1 cellular context compared by ENCODE assay signal in genomic region chr2:37376421-37377186, GRCh38.
A peak's percentile ranks its signal among the peaks of the same experiment; 100 is the strongest.
TF ChIP-seq lines count a peak whose summit lies in the region.

No MANE protein-coding gene starts in this region.

TF ChIP-seq in HEK293, 187 proteins besides CTCF, POLR2A, EP300 and RAD21 (continued from another document and continues in another):
- TF ChIP-seq PRDM2 (tag by site-specific recombination; IDR thresholded peaks at IDR 0.05; ENCODE audit: borderline replicate concordance), result no peak
- TF ChIP-seq ZNF654 (tag by site-specific recombination; IDR thresholded peaks at IDR 0.05; ENCODE audit: low read depth), result 0 out of 2 replicates have a peak, but pooled peaks have one; percentile 8
- no peak for TF ChIP-seq ZNF785 (tag by site-specific recombination; IDR thresholded peaks at IDR 0.05)
- TF ChIP-seq OSR2 (tag by site-specific recombination; IDR thresholded peaks at IDR 0.05), result peak; percentile 72
- TF ChIP-seq ZNF169 (tag by site-specific recombination; IDR thresholded peaks at IDR 0.05), result no peak
- TF ChIP-seq ZNF423 (tag by site-specific recombination; IDR thresholded peaks at IDR 0.05), result 0 out of 2 replicates have a peak, but pooled peaks have one; percentile 21
- no peak for TF ChIP-seq KLF9 (tag by site-specific recombination; IDR thresholded peaks at IDR 0.05; ENCODE audit: low read depth)
- TF ChIP-seq ZNF639 (tag by site-specific recombination; IDR thresholded peaks at IDR 0.05), result peak; percentile 91
- TF ChIP-seq KLF1 (tag by site-specific recombination; IDR thresholded peaks at IDR 0.05), result no peak
- peak; percentile 90 for TF ChIP-seq ZBTB17 (tag by site-specific recombination; IDR thresholded peaks at IDR 0.05)
- no peak for TF ChIP-seq ZNF747 (tag by site-specific recombination; IDR thresholded peaks at IDR 0.05)
- TF ChIP-seq ZSCAN4 (tag by site-specific recombination; IDR thresholded peaks at IDR 0.05), result peak; percentile 76
- peak; percentile 81 for TF ChIP-seq ZBTB48 (tag by site-specific recombination; IDR thresholded peaks at IDR 0.05)
- peak; percentile 75 for TF ChIP-seq KLF10 (tag by site-specific recombination; IDR thresholded peaks at IDR 0.05)
- no peak for TF ChIP-seq ZNF510 (tag by site-specific recombination; IDR thresholded peaks at IDR 0.05; ENCODE audit: insufficient replicate concordance)
- TF ChIP-seq ZNF221 (tag by site-specific recombination; IDR thresholded peaks at IDR 0.05; ENCODE audit: borderline replicate concordance), result no peak
- peak; percentile 93 for TF ChIP-seq PRDM6 (tag by site-specific recombination; IDR thresholded peaks at IDR 0.05)
- no peak for TF ChIP-seq ZNF292 (tag by site-specific recombination; IDR thresholded peaks at IDR 0.05; ENCODE audit: borderline replicate concordance, low read depth)
- no peak for TF ChIP-seq HOXA7 (CRISPR knock-in tag; IDR thresholded peaks at IDR 0.05; ENCODE audit: borderline replicate concordance)
- peak; percentile 98 for TF ChIP-seq ZNF366 (tag by site-specific recombination; conservative IDR thresholded peaks at IDR 0.05)
- TF ChIP-seq ZNF664 (tag by site-specific recombination; IDR thresholded peaks at IDR 0.05), result peak; percentile 60; the same call in 1 of the 2 replicates
- no peak for TF ChIP-seq ZNF776 (tag by site-specific recombination; IDR thresholded peaks at IDR 0.05; ENCODE audit: borderline replicate concordance)
- no peak for TF ChIP-seq ZSCAN16 (tag by site-specific recombination; IDR thresholded peaks at IDR 0.05)
- TF ChIP-seq ZNF426 (tag by site-specific recombination; IDR thresholded peaks at IDR 0.05), result no peak
- TF ChIP-seq ZNF792 (tag by site-specific recombination; IDR thresholded peaks at IDR 0.05), result no peak
- TF ChIP-seq HOXC10 (CRISPR knock-in tag; IDR thresholded peaks at IDR 0.05), result 0 out of 2 replicates have a peak, but pooled peaks have one; percentile 41
- no peak for TF ChIP-seq ZNF140 (tag by site-specific recombination; IDR thresholded peaks at IDR 0.05)
- peak; percentile 78 for TF ChIP-seq ZNF394 (tag by site-specific recombination; IDR thresholded peaks at IDR 0.05; ENCODE audit: borderline replicate concordance)
- TF ChIP-seq ZNF354C (tag by site-specific recombination; IDR thresholded peaks at IDR 0.05; ENCODE audit: borderline replicate concordance, low read depth), result no peak
- TF ChIP-seq ZNF596 (tag by site-specific recombination; IDR thresholded peaks at IDR 0.05), result no peak
- TF ChIP-seq BCL11A (tag by site-specific recombination; IDR thresholded peaks at IDR 0.05; ENCODE audit: low read depth), result peak; percentile 91
- no peak for TF ChIP-seq ZNF302 (tag by site-specific recombination; IDR thresholded peaks at IDR 0.05; ENCODE audit: low read depth)
- TF ChIP-seq ZNF549 (tag by site-specific recombination; IDR thresholded peaks at IDR 0.05), result no peak
- no peak for TF ChIP-seq ZNF174 (tag by site-specific recombination; IDR thresholded peaks at IDR 0.05)
- peak; percentile 88 for TF ChIP-seq MEIS1 (CRISPR knock-in tag; IDR thresholded peaks at IDR 0.05; ENCODE audit: borderline replicate concordance)
- peak; percentile 72 for TF ChIP-seq PATZ1 (tag by site-specific recombination; IDR thresholded peaks at IDR 0.05)
- 0 out of 2 replicates have a peak, but pooled peaks have one; percentile 22 for TF ChIP-seq ZNF600 (tag by site-specific recombination; IDR thresholded peaks at IDR 0.05)
- TF ChIP-seq ZBTB21 (tag by site-specific recombination; IDR thresholded peaks at IDR 0.05), result peak; percentile 86
- TF ChIP-seq ZNF585B (tag by site-specific recombination; IDR thresholded peaks at IDR 0.05), result no peak
- TF ChIP-seq KLF16 (tag by site-specific recombination; IDR thresholded peaks at IDR 0.05), result no peak
- peak; percentile 87 for TF ChIP-seq ZNF692 (tag by site-specific recombination; IDR thresholded peaks at IDR 0.05)
- no peak; the same call in 1 of the 2 replicates for TF ChIP-seq ZNF645 (tag by site-specific recombination; IDR thresholded peaks at IDR 0.05)
- TF ChIP-seq PBX3 (CRISPR knock-in tag; IDR thresholded peaks at IDR 0.05), result no peak
- peak; percentile 15; the same call in 1 of the 2 replicates for TF ChIP-seq ZBTB44 (tag by site-specific recombination; IDR thresholded peaks at IDR 0.05)
- peak; percentile 86; the same call in 1 of the 2 replicates for TF ChIP-seq ZFP37 (tag by site-specific recombination; IDR thresholded peaks at IDR 0.05)
- TF ChIP-seq ZNF23 (tag by site-specific recombination; IDR thresholded peaks at IDR 0.05; ENCODE audit: borderline replicate concordance), result no peak
